Comparison of ENCODE assay signal across 1 cellular context in genomic region chr1:110298991-110299390, GRCh38.
TF ChIP-seq lines count a peak whose summit lies in the region.

No MANE protein-coding gene starts in this region.

TF ChIP-seq in H1, 55 proteins besides CTCF, POLR2A, EP300 and RAD21:
- TF ChIP-seq CEBPB (IDR thresholded peaks at IDR 0.05; ENCODE audit: low read depth, low read length), result no peak
- TF ChIP-seq CHD2 (IDR thresholded peaks at IDR 0.05; ENCODE audit: low read length), result no peak
- no peak for TF ChIP-seq SP1 (IDR thresholded peaks at IDR 0.05; ENCODE audit: low read depth, low read length)
- no peak for TF ChIP-seq TEAD4 (IDR thresholded peaks at IDR 0.05; ENCODE audit: low read depth, low read length)
- TF ChIP-seq E2F6 (IDR thresholded peaks at IDR 0.05), result no peak
- no peak for TF ChIP-seq RXRA (IDR thresholded peaks at IDR 0.05; ENCODE audit: insufficient read depth, low read depth, low read length)
- TF ChIP-seq JUND (IDR thresholded peaks at IDR 0.05; ENCODE audit: low read length), result no peak
- TF ChIP-seq TBP (IDR thresholded peaks at IDR 0.05; ENCODE audit: low read depth, low read length), result no peak
- no peak for TF ChIP-seq NANOG (IDR thresholded peaks at IDR 0.05; ENCODE audit: insufficient read depth, low read depth, low read length, poor library complexity, severe bottlenecking)
- TF ChIP-seq GTF2F1 (IDR thresholded peaks at IDR 0.05; ENCODE audit: borderline replicate concordance, low read depth, low read length), result no peak
- TF ChIP-seq, protein P1, sequence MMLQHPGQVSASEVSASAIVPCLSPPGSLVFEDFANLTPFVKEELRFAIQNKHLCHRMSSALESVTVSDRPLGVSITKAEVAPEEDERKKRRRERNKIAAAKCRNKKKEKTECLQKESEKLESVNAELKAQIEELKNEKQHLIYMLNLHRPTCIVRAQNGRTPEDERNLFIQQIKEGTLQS (IDR thresholded peaks at IDR 0.05; ENCODE audit: insufficient read depth, low read depth, low read length), result no peak
- TF ChIP-seq JUN (IDR thresholded peaks at IDR 0.05; ENCODE audit: low read depth, low read length), result no peak
- TF ChIP-seq ASH2L (IDR thresholded peaks at IDR 0.05; ENCODE audit: low read length), result no peak
- TF ChIP-seq RNF2 (IDR thresholded peaks at IDR 0.05; ENCODE audit: borderline replicate concordance, low read depth, low read length, missing control alignments, poor library complexity, severe bottlenecking), result no peak
- TF ChIP-seq CBX5 (IDR thresholded peaks at IDR 0.05; ENCODE audit: low read depth, low read length), result no peak
- TF ChIP-seq BACH1 (IDR thresholded peaks at IDR 0.05; ENCODE audit: low read length), result no peak
- TF ChIP-seq SAP30 (IDR thresholded peaks at IDR 0.05; ENCODE audit: insufficient read depth, insufficient replicate concordance, low read length), result no peak
- no peak for TF ChIP-seq EZH2 (IDR thresholded peaks at IDR 0.05; ENCODE audit: low read depth, low read length, severe bottlenecking)
- TF ChIP-seq KDM1A (IDR thresholded peaks at IDR 0.05; ENCODE audit: borderline replicate concordance, low read length), result no peak
- no peak for TF ChIP-seq SIN3A (conservative IDR thresholded peaks at IDR 0.05 in 1 of 2, IDR thresholded peaks at IDR 0.05 in 1 of 2; ENCODE audit: low read depth in 1 of 2, low read length in 2 of 2)
TF ChIP-seq in H1: peak in this region for 0.
